In the genomic region with DNA sequence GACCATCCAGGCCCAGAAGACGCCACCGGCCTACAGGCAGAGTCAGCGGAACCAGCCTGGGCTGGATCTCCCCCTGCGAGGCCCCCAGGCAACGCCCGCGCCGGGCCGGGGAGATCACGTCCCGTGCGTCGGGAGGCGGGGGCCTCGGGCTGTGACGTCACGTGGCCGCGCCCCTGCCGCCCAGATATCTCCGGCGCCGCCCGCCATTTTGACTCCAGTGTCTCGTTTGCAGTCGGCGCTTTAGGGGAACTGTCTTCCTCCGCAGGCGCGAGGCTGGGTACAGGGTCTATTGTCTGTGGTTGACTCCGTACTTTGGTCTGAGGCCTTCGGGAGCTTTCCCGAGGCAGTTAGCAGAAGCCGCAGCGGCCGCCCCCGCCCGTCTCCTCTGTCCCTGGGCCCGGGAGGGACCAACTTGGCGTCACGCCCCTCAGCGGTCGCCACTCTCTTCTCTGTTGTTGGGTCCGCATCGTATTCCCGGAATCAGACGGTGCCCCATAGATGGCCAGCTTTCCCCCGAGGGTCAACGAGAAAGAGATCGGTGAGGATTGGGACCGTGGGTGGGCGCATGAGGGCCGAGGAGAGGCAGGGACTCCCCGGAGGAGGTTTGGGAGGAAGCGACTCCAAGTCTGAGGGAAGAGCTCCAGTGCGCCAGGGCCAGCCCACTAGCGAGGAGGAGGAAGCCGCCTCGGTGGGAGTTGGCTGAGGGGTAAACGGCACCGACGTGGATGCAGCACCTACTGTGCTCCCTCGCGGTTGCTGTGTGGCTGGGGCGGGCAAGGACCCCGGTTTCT, we compare ENCODE assay signal across 8 cellular contexts. TPM values are rescaled to one million over a fixed set of nuclear protein-coding genes. Genes with fewer than 3 reads are reported as not detected.
DNase-seq lines count a peak whose midpoint lies in the region; ATAC-seq and TF ChIP-seq lines count a peak whose summit lies in the region.

WSB1 (plus strand) TSS at position 217 of the 791 bp plus-strand sequence; CDS start at position 499, 282 bp downstream.

- no peaks in the 10 kb centered on the region for H3K27me3 Mint-ChIP-seq in CD4-positive, alpha-beta T cell

- ATAC-seq in CD4-positive, alpha-beta T cell (ENCODE audit: poor library complexity), result peak; percentile 80
- ATAC-seq in GM19438 (IDR thresholded peaks at IDR 0.05; ENCODE audit: low read depth, unreplicated experiment) (peak; percentile 69), HG03571 (IDR thresholded peaks at IDR 0.05; ENCODE audit: unreplicated experiment) (peak; percentile 78)

- no peaks in the 10 kb centered on the region for H3K27me3 ChIP-seq in CD4-positive, alpha-beta T cell (ENCODE audit: control insufficient read depth, insufficient read depth, low read length)
- H3K27me3 ChIP-seq in liver (ENCODE audit: control insufficient read depth in 4 of 4, insufficient read depth in 4 of 4, low read length in 3 of 4), result no peaks in the 10 kb centered on the region

- peaks cover 27% of the 10 kb centered on the region for H3K36me3 Mint-ChIP-seq in CD4-positive, alpha-beta T cell (ENCODE audit: low read depth)

- H3K4me3 ChIP-seq in liver (ENCODE audit: low read depth in 1 of 3, low read length in 3 of 3), result peak within 1 kb of the TSS; percentile 62 to 91 (median 90)

- no peaks in the 10 kb centered on the region for H3K9me3 Mint-ChIP-seq in CD4-positive, alpha-beta T cell

- WGBS in liver, result under 1% methylated on average over 66 of the region's 66 CpGs

- POLR2A ChIA-PET in CD4-positive, alpha-beta T cell (lab: Charles Lee), result interaction anchor here (0.7 to 3.6 kb wide), 28 partner anchors 9 to 1063 kb away, joined by 3 to 41 read pairs (median 5); partner anchors contain the start of genes KSR1 and POLDIP2

- H3K9me3 ChIP-seq in CD4-positive, alpha-beta T cell (ENCODE audit: control insufficient read depth, low read length), result no peaks in the 10 kb centered on the region
- H3K9me3 ChIP-seq in liver (ENCODE audit: control insufficient read depth in 4 of 4, low read length in 3 of 4), result no peaks in the 10 kb centered on the region

- peak within 1 kb of the TSS; percentile 98 for H3K4me3 Mint-ChIP-seq in CD4-positive, alpha-beta T cell

- H3K9ac ChIP-seq in liver (ENCODE audit: low read depth in 1 of 2, low read length in 2 of 2), result peak within 1 kb of the TSS; percentile 92 to 95

- CTCF ChIA-PET in CD4-positive, alpha-beta T cell (lab: Charles Lee), result interaction anchor here (0.6 to 6.4 kb wide), 4 partner anchors 39 to 306 kb away, joined by 4 to 33 read pairs (median 4); no protein-coding TSS in a partner anchor

- peaks cover 44% of the 10 kb centered on the region for H3K4me1 Mint-ChIP-seq in CD4-positive, alpha-beta T cell (ENCODE audit: low read depth)

- TF ChIP-seq RAD21 in liver (IDR thresholded peaks at IDR 0.05), result peak in 1 of 2 donors; percentile 18

- peaks cover 2 to 5% (median 2%) of the 10 kb centered on the region in 4 donors for H3K4me1 ChIP-seq in liver (ENCODE audit: control insufficient read depth in 4 of 4, insufficient read depth in 4 of 4, low read length in 3 of 4)

- intact Hi-C loops in CD4-positive, alpha-beta T cell (cut with DNase I, micrococcal nuclease), result loop anchor here (1.0 to 10.0 kb wide), 7 partner anchors 37 to 751 kb away; partner anchors contain the start of gene NLK (in 1 of the 2)

- H3K27ac Mint-ChIP-seq in CD4-positive, alpha-beta T cell, result peak within 1 kb of the TSS; percentile 96

- peak; percentile 86 to 95 (median 92) for DNase-seq in CD4-positive, alpha-beta T cell
- peak; percentile 91 for DNase-seq in NCI-H748 treated with DMSO at 0.1 percent for 48 hours (lab: John Stamatoyannopoulos, UW)
- peak; percentile 90 to 92 for DNase-seq in activated CD4-positive, alpha-beta T cell treated with anti-CD3 and anti-CD28 coated beads, Interleukin-2, amount 50 U/mL, for 48 hours
- peak; percentile 94 for DNase-seq in dermis blood vessel endothelial cell
- DNase-seq in stimulated activated CD4-positive, alpha-beta T cell treated with anti-CD3 and anti-CD28 coated beads, Interleukin-4, amount 100 ng/mL, for 1 hour, result peak; percentile 93

- no peak for TF ChIP-seq CTCF in CD4-positive, alpha-beta T cell (IDR thresholded peaks at IDR 0.05)
- TF ChIP-seq CTCF in liver (IDR thresholded peaks at IDR 0.05; ENCODE audit: low read depth, low read length, missing input control), result no peak

- no peaks in the 10 kb centered on the region for H3K36me3 ChIP-seq in liver (ENCODE audit: control insufficient read depth in 4 of 4, insufficient read depth in 3 of 4, low read depth in 1 of 4, low read length in 3 of 4)

- H3K27ac ChIP-seq in CD4-positive, alpha-beta T cell (ENCODE audit: low read depth, low read length), result peak within 1 kb of the TSS; percentile 99
- H3K27ac ChIP-seq in liver (ENCODE audit: low read depth in 1 of 2, low read length in 2 of 2), result peak within 1 kb of the TSS; percentile 99 to 100

TF ChIP-seq in liver, 16 proteins besides CTCF, POLR2A, EP300 and RAD21:
- TF ChIP-seq, protein P1, sequence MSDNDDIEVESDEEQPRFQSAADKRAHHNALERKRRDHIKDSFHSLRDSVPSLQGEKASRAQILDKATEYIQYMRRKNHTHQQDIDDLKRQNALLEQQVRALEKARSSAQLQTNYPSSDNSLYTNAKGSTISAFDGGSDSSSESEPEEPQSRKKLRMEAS (IDR thresholded peaks at IDR 0.05), result no peak
- TF ChIP-seq FOXA2 (IDR thresholded peaks at IDR 0.05) (no peak), TAF1 (conservative IDR thresholded peaks at IDR 0.05) (peak; percentile 93), JUND (IDR thresholded peaks at IDR 0.05) (peak in 1 of 2 donors; percentile 10), GABPA (IDR thresholded peaks at IDR 0.05 in 1 of 2, conservative IDR thresholded peaks at IDR 0.05 in 1 of 2) (no peak), YY1 (IDR thresholded peaks at IDR 0.05) (peak; percentile 98), HNF4A (conservative IDR thresholded peaks at IDR 0.05) (peak; percentile 7 to 15), REST (IDR thresholded peaks at IDR 0.05) (peak; percentile 95), SP1 (IDR thresholded peaks at IDR 0.05) (peak; percentile 49)

RNA-seq across cellular contexts. Expression of gene WSB1, which starts in this region (rescaled TPM):
- 100 to 1,000 TPM in 1 of 2 experiments, 10 to 100 TPM in 1; 99.4 to 104 TPM for total RNA-seq in CD4-positive, alpha-beta T cell
- 783 and 844 TPM in 2 replicates for total RNA-seq in dermis blood vessel endothelial cell
- 10 to 100 TPM; 56.8 to 86.2 TPM for total RNA-seq in liver
- 10 to 100 TPM; 26.6 to 34.8 TPM for polyA plus RNA-seq in liver

Comparison
In these comparisons a context has a peak if more than half of its experiments do, and no peak if none do; other contexts are left out.
1. Peak in every context shown above with its lines: DNase-seq, ATAC-seq, H3K4me3 ChIP-seq and H3K27ac ChIP-seq.